ENCODE assay signal across 8 cellular contexts in the genomic region with DNA sequence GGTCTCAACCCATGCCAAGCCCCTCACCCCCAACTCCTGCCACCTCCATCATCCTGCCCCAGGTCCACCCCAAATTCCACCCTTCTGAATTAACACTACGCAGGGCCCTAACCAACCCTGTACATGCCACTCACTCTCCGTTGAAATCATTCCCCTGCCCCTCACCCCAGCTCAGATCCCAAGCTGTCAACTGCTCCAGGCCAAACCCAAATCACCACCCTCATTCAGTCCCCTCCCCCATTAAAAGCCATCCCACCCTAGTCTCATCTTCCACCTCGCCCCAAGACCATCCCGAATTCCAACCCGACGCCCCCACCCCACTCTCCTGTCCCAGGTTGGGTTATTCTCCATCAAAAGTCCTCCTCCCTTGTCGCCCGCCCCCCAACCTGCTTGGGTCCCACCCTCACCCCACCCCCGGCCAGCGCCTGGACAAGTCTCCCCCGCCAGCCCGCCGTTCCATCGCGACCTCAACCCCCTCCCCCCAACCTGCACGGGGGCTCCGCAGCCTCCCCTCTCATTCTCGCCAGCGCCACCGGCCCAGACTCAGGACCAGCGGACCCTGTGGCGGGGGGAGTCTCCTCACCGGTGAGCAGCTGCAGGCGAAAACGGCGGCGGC. TPM values are rescaled to one million over a fixed set of nuclear protein-coding genes. Genes with fewer than 3 reads are reported as not detected.
DNase-seq lines count a peak whose midpoint lies in the region; ATAC-seq and TF ChIP-seq lines count a peak whose summit lies in the region.

No MANE protein-coding gene starts in this region.

- TF ChIP-seq CTCF in esophagus squamous epithelium (IDR thresholded peaks at IDR 0.05): no peak
- TF ChIP-seq CTCF in osteoblast (IDR thresholded peaks at IDR 0.05; ENCODE audit: extremely low read depth, low read depth, low read length): no peak

- H3K9me3 ChIP-seq in SJSA1 (replicated peaks) (no peaks in the 10 kb centered on the region), esophagus squamous epithelium (no peaks in the 10 kb centered on the region), osteoblast (ENCODE audit: low read depth, low read length) (no peaks in the 10 kb centered on the region)

- H2AFZ ChIP-seq in osteoblast (ENCODE audit: low read length): peak overlapping the region; percentile 75

- DNase-seq in DMS53 (lab: John Stamatoyannopoulos, UW) (peak; percentile 55), DMS53 treated with DMSO at 0.1 percent for 48 hours (lab: John Stamatoyannopoulos, UW; ENCODE audit: unreplicated experiment) (no peak), SJSA1 (ENCODE audit: low read depth in 1 of 2, low spot score in 2 of 2) (no peak), esophagus squamous epithelium (lab: John Stamatoyannopoulos, UW) (peak; percentile 32), osteoblast (ENCODE audit: insufficient read length, low spot score, missing footprints) (peak; percentile 11), SHP77 (lab: John Stamatoyannopoulos, UW) (no peak), COLO829 (ENCODE audit: low spot score) (no peak)

- H3K27me3 ChIP-seq in SJSA1 (replicated peaks) (no peaks in the 10 kb centered on the region), esophagus squamous epithelium (no peaks in the 10 kb centered on the region), osteoblast (ENCODE audit: insufficient read depth, low read length) (no peaks in the 10 kb centered on the region)

- TF ChIP-seq POLR2A in esophagus squamous epithelium (IDR thresholded peaks at IDR 0.05): no peak

- H3K27ac ChIP-seq in SJSA1 (no peak overlapping the region), esophagus squamous epithelium (peak overlapping the region; percentile 71 to 93 (median 90)), osteoblast (ENCODE audit: low read depth, low read length) (peak overlapping the region; percentile 75)

- H3K4me3 ChIP-seq in SJSA1 (peak overlapping the region; percentile 58), esophagus squamous epithelium (peak overlapping the region; percentile 65 to 97 (median 92)), osteoblast (ENCODE audit: insufficient read depth, low read length) (peak overlapping the region; percentile 82)

- H3K36me3 ChIP-seq in SJSA1: no peaks in the 10 kb centered on the region
- H3K36me3 ChIP-seq in esophagus squamous epithelium: no peaks in the 10 kb centered on the region
- H3K36me3 ChIP-seq in osteoblast (ENCODE audit: insufficient read depth, low read length): no peaks in the 10 kb centered on the region

- peaks cover 48% of the 10 kb centered on the region for H3K79me2 ChIP-seq in osteoblast (ENCODE audit: insufficient read depth, low read length)

- no peak for ATAC-seq in HG03175 (IDR thresholded peaks at IDR 0.05; ENCODE audit: unreplicated experiment)

- peaks cover 8% of the 10 kb centered on the region for H3K4me1 ChIP-seq in SJSA1 (replicated peaks)
- peaks cover 8 to 33% (median 16%) of the 10 kb centered on the region in 3 donors for H3K4me1 ChIP-seq in esophagus squamous epithelium
- peaks cover 14% of the 10 kb centered on the region for H3K4me1 ChIP-seq in osteoblast (ENCODE audit: insufficient read depth, low read length)

- H4K20me1 ChIP-seq in osteoblast (ENCODE audit: insufficient read depth, low read length): peaks cover 24% of the 10 kb centered on the region

- peak overlapping the region; percentile 91 for H3K4me2 ChIP-seq in osteoblast (ENCODE audit: insufficient read depth, low read length)

- WGBS in esophagus squamous epithelium, 2 donors: 6 to 12% methylated on average over 7 to 14 of the region's 27 CpGs

- intact Hi-C loops in esophagus squamous epithelium (cut with DNase I): no loop called here

RNA-seq across cellular contexts. Expression of a gene that starts 0.5 kb away (rescaled TPM):
- 9.9 and 15.2 TPM in 2 replicates for total RNA-seq in SJSA1 (2014; rRNA removed; shearing (Covaris generic))
- 10 to 100 TPM in 2 of 4 donors, 1 to 10 TPM in 2; 7.0 to 15.5 (median 12.3) TPM for total RNA-seq in esophagus squamous epithelium
- 28.2 and 30.9 TPM in 2 replicates for total RNA-seq in osteoblast

RNA-seq across cellular contexts. Expression of a gene that starts 48.9 kb away (rescaled TPM):
- not detected in 2 replicates for total RNA-seq in SJSA1 (2014; rRNA removed; shearing (Covaris generic))
- total RNA-seq in esophagus squamous epithelium (1 to 10 TPM in 2 of 4 donors, under 1 TPM in 2; 0.22 to 5.6 (median 2.2) TPM), osteoblast (0.36 and 1.8 TPM in 2 replicates)

Comparison
In these comparisons a context has a peak if more than half of its experiments do, and no peak if none do; other contexts are left out.
1. DNase-seq: peak in DMS53 (single experiment), esophagus squamous epithelium (single experiment) and osteoblast (single experiment); none in DMS53 treated with DMSO at 0.1 percent for 48 hours (single experiment), SJSA1 (0 of 2), SHP77 (0 of 2) and COLO829 (single experiment).
2. Peak in every context shown above with its lines, with median percentiles within 50 percentile points of each other: H3K4me3 ChIP-seq.